12 cellular contexts compared by ENCODE assay signal in the genomic region with DNA sequence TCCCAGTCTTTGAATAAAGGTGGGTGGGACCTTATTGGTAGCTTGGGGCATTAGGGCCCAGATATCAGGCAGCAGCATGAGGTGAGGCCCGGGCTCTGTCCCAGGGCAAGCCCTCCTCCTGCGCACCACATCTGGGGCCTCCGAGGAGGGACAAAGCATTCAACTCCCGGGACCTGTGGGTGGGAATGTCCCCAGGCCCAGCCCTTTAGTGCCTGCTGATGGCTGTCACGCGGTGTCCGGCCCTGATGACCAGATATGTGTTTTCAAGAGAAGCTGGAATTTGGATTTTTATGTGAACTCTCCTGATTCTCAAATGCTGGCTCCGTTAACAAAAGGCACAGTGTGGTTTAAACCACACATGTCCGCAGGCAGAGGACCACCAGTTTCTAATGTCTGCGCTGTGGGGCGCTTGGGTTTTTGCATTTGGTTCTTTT. TPM values are rescaled to one million over a fixed set of nuclear protein-coding genes. Genes with fewer than 3 reads are reported as not detected.
A peak's percentile ranks its signal among the peaks of the same experiment; 100 is the strongest.
DNase-seq lines count a peak whose midpoint lies in the region; ATAC-seq, FAIRE-seq and TF ChIP-seq lines count a peak whose summit lies in the region.
"Had no signal": no experiment of that assay in that cellular context is flagged by ENCODE, and none has a peak within 500 bp of the region (broad histone marks: within the 10 kb centered on the region; RNA-seq: fewer than 3 reads in every experiment).

No MANE protein-coding gene starts in this region.

- intact Hi-C loops in ascending aorta (cut with DNase I), result loop anchor here (2.0 kb wide), 2 partner anchors 17 to 31 kb away; a partner anchor contains a TSS
- intact Hi-C loops in activated T-helper 1 cell treated with anti-CD3 and anti-CD28 coated beads, Interleukin-12 subunit alpha, Interleukin-12 subunit beta, Interleukin-2, Interleukin-4 antibody, amounts not matched to agents 30 ng/mL and 10 ng/mL and 1 ng/mL, durations not matched to agents 14 hours and 24 hours and 36 hours (cut with micrococcal nuclease), result no loop called here

- peak overlapping the region; percentile 17; the same call in 1 of the 2 replicates for H3K9ac ChIP-seq in ES-I3 (ENCODE audit: low read depth, low read length)
- H3K9ac ChIP-seq in keratinocyte (ENCODE audit: control insufficient read depth, extremely low read depth, insufficient read depth, low read length), result no peak overlapping the region

- no peaks in the 10 kb centered on the region for H3K36me3 ChIP-seq in ES-I3 (ENCODE audit: insufficient read depth, low read length)
- no peaks in the 10 kb centered on the region for H3K36me3 ChIP-seq in ascending aorta
- H3K36me3 ChIP-seq in keratinocyte (ENCODE audit: control insufficient read depth in 2 of 2, extremely low read depth in 1 of 2, insufficient read depth in 2 of 2, low read length in 2 of 2), result peaks cover 7 to 12% of the 10 kb centered on the region in 2 experiments

- peaks cover 35% of the 10 kb centered on the region for H3K4me1 Mint-ChIP-seq in stimulated activated effector memory CD8-positive, alpha-beta T cell treated with anti-CD3 and anti-CD28 coated beads, Interleukin-12 subunit alpha, Interleukin-12 subunit beta, amount 100 ng/mL, for 72 hours
- H3K4me1 Mint-ChIP-seq in activated T-helper 1 cell treated with anti-CD3 and anti-CD28 coated beads, Interleukin-12 subunit alpha, Interleukin-12 subunit beta, Interleukin-2, Interleukin-4 antibody, amounts not matched to agents 30 ng/mL and 10 ng/mL and 1 ng/mL, durations not matched to agents 14 hours and 24 hours and 36 hours (ENCODE audit: low read depth), result peaks cover 21% of the 10 kb centered on the region

- H3K36me3 Mint-ChIP-seq in stimulated activated effector memory CD8-positive, alpha-beta T cell treated with anti-CD3 and anti-CD28 coated beads, Interleukin-12 subunit alpha, Interleukin-12 subunit beta, amount 100 ng/mL, for 72 hours, result no peaks in the 10 kb centered on the region
- peaks cover 2% of the 10 kb centered on the region for H3K36me3 Mint-ChIP-seq in activated T-helper 1 cell treated with anti-CD3 and anti-CD28 coated beads, Interleukin-12 subunit alpha, Interleukin-12 subunit beta, Interleukin-2, Interleukin-4 antibody, amounts not matched to agents 30 ng/mL and 10 ng/mL and 1 ng/mL, durations not matched to agents 14 hours and 24 hours and 36 hours (ENCODE audit: low read depth)

- peak overlapping the region; percentile 41 to 64 for H3K27ac ChIP-seq in ascending aorta
- H3K27ac ChIP-seq in keratinocyte (ENCODE audit: control insufficient read depth, insufficient read depth, low read length), result peak overlapping the region; percentile 15
- H3K27ac ChIP-seq: VCaP had no signal

- no peaks in the 10 kb centered on the region for H3K27me3 Mint-ChIP-seq in activated T-helper 1 cell treated with anti-CD3 and anti-CD28 coated beads, Interleukin-12 subunit alpha, Interleukin-12 subunit beta, Interleukin-2, Interleukin-4 antibody, amounts not matched to agents 30 ng/mL and 10 ng/mL and 1 ng/mL, durations not matched to agents 14 hours and 24 hours and 36 hours (ENCODE audit: insufficient read depth)
- H3K27me3 Mint-ChIP-seq: stimulated activated naive CD8-positive, alpha-beta T cell treated with anti-CD3 and anti-CD28 coated beads, Interleukin-15, Interleukin-2, amounts not matched to agents 100 ng/mL and 50 ng/mL, for 24 hours had no signal

- peaks cover 82% of the 10 kb centered on the region for H3K79me2 ChIP-seq in keratinocyte (ENCODE audit: control insufficient read depth, insufficient read depth, low read length)

- no peak for FAIRE-seq in keratinocyte (lab: Jason Lieb, UNC)

- peak overlapping the region; percentile 86 for H3K27ac Mint-ChIP-seq in stimulated activated effector memory CD8-positive, alpha-beta T cell treated with anti-CD3 and anti-CD28 coated beads, Interleukin-12 subunit alpha, Interleukin-12 subunit beta, amount 100 ng/mL, for 72 hours
- H3K27ac Mint-ChIP-seq in activated T-helper 1 cell treated with anti-CD3 and anti-CD28 coated beads, Interleukin-12 subunit alpha, Interleukin-12 subunit beta, Interleukin-2, Interleukin-4 antibody, amounts not matched to agents 30 ng/mL and 10 ng/mL and 1 ng/mL, durations not matched to agents 14 hours and 24 hours and 36 hours, result no peak overlapping the region
- H3K27ac Mint-ChIP-seq: stimulated activated naive CD8-positive, alpha-beta T cell treated with anti-CD3 and anti-CD28 coated beads, Interleukin-15, Interleukin-2, amounts not matched to agents 100 ng/mL and 50 ng/mL, for 24 hours had no signal

- TF ChIP-seq CTCF in ascending aorta (IDR thresholded peaks at IDR 0.05) (no peak), keratinocyte (optimal IDR thresholded peaks at IDR 0.05 in 1 of 3, IDR thresholded peaks at IDR 0.05 in 1 of 3, conservative IDR thresholded peaks at IDR 0.05 in 1 of 3; ENCODE audit: extremely low read depth in 1 of 3, insufficient read depth in 2 of 3, low read length in 3 of 3) (no peak)

- H3K4me3 ChIP-seq in ascending aorta, result no peak overlapping the region
- H3K4me3 ChIP-seq in keratinocyte (ENCODE audit: control insufficient read depth in 2 of 3, extremely low read depth in 1 of 3, insufficient read depth in 2 of 3, low read depth in 1 of 3, low read length in 3 of 3), result no peak overlapping the region

- no peak overlapping the region for H3K4me2 ChIP-seq in keratinocyte (ENCODE audit: control insufficient read depth, extremely low read depth, insufficient read depth, low read depth, low read length)

- no peaks in the 10 kb centered on the region for H3K9me1 ChIP-seq in keratinocyte (ENCODE audit: control insufficient read depth, extremely low read depth, insufficient read depth, low read length)

- H3K9me3 ChIP-seq in ES-I3 (ENCODE audit: control insufficient read depth, insufficient read depth, low read length) (no peaks in the 10 kb centered on the region), ascending aorta (no peaks in the 10 kb centered on the region), keratinocyte (ENCODE audit: control insufficient read depth, low read depth, low read length) (no peaks in the 10 kb centered on the region)

- peak overlapping the region; percentile 46 for H3K4me3 Mint-ChIP-seq in stimulated activated effector memory CD8-positive, alpha-beta T cell treated with anti-CD3 and anti-CD28 coated beads, Interleukin-12 subunit alpha, Interleukin-12 subunit beta, amount 100 ng/mL, for 72 hours
- H3K4me3 Mint-ChIP-seq in activated T-helper 1 cell treated with anti-CD3 and anti-CD28 coated beads, Interleukin-12 subunit alpha, Interleukin-12 subunit beta, Interleukin-2, Interleukin-4 antibody, amounts not matched to agents 30 ng/mL and 10 ng/mL and 1 ng/mL, durations not matched to agents 14 hours and 24 hours and 36 hours, result no peak overlapping the region
- H3K4me3 Mint-ChIP-seq: stimulated activated naive CD8-positive, alpha-beta T cell treated with anti-CD3 and anti-CD28 coated beads, Interleukin-15, Interleukin-2, amounts not matched to agents 100 ng/mL and 50 ng/mL, for 24 hours had no signal

- H3K27me3 ChIP-seq in ascending aorta, result no peaks in the 10 kb centered on the region
- H3K27me3 ChIP-seq in keratinocyte (ENCODE audit: control insufficient read depth, extremely low read depth, insufficient read depth, low read length), result no peaks in the 10 kb centered on the region

- H4K20me1 ChIP-seq in keratinocyte (ENCODE audit: control insufficient read depth, extremely low read depth, insufficient read depth, low read length), result peaks cover 24% of the 10 kb centered on the region

- DNase-seq in ascending aorta (ENCODE audit: low spot score in 2 of 2) (no peak), keratinocyte (ENCODE audit: low read depth, low spot score) (no peak), NOMO-1 (lab: John Stamatoyannopoulos, UW; ENCODE audit: unreplicated experiment in 2 of 2) (no peak), NCI-H2171 treated with DMSO at 0.1 percent for 48 hours (lab: John Stamatoyannopoulos, UW) (no peak), medulla oblongata (ENCODE audit: extremely low spot score) (no peak)
- no peak for DNase-seq in stimulated activated effector memory CD8-positive, alpha-beta T cell treated with anti-CD3 and anti-CD28 coated beads, Interleukin-12 subunit alpha, Interleukin-12 subunit beta, amount 100 ng/mL, for 72 hours (ENCODE audit: low spot score in 2 of 2)
- DNase-seq in activated T-helper 1 cell treated with anti-CD3 and anti-CD28 coated beads, Interleukin-12 subunit alpha, Interleukin-12 subunit beta, Interleukin-2, Interleukin-4 antibody, amounts not matched to agents 30 ng/mL and 10 ng/mL and 1 ng/mL, durations not matched to agents 14 hours and 24 hours and 36 hours (ENCODE audit: low spot score), result no peak
- DNase-seq: activated naive CD4-positive, alpha-beta T cell; NCI-H187 had no signal

- no peak overlapping the region for H2AFZ ChIP-seq in keratinocyte (ENCODE audit: control insufficient read depth, low read length)

- dilution Hi-C loops in keratinocyte (cut with MboI; ENCODE audit: extremely low pct_ligation_motif_present, low sequenced_read_pairs), result no loop called here

- H3K4me1 ChIP-seq in ES-I3 (ENCODE audit: insufficient read depth, low read length), result peaks cover 21% of the 10 kb centered on the region; the same call in 1 of the 2 replicates
- H3K4me1 ChIP-seq in ascending aorta, result peaks cover 5 to 29% of the 10 kb centered on the region in 2 donors
- peaks cover 29% of the 10 kb centered on the region for H3K4me1 ChIP-seq in keratinocyte (ENCODE audit: control insufficient read depth, extremely low read depth, insufficient read depth, low read length)

- ATAC-seq in stimulated activated effector memory CD8-positive, alpha-beta T cell treated with anti-CD3 and anti-CD28 coated beads, Interleukin-12 subunit alpha, Interleukin-12 subunit beta, amount 100 ng/mL, for 72 hours, result no peak

- no peaks in the 10 kb centered on the region for H3K9me3 Mint-ChIP-seq in stimulated activated effector memory CD8-positive, alpha-beta T cell treated with anti-CD3 and anti-CD28 coated beads, Interleukin-12 subunit alpha, Interleukin-12 subunit beta, amount 100 ng/mL, for 72 hours
- no peaks in the 10 kb centered on the region for H3K9me3 Mint-ChIP-seq in activated T-helper 1 cell treated with anti-CD3 and anti-CD28 coated beads, Interleukin-12 subunit alpha, Interleukin-12 subunit beta, Interleukin-2, Interleukin-4 antibody, amounts not matched to agents 30 ng/mL and 10 ng/mL and 1 ng/mL, durations not matched to agents 14 hours and 24 hours and 36 hours
- H3K9me3 Mint-ChIP-seq: stimulated activated naive CD8-positive, alpha-beta T cell treated with anti-CD3 and anti-CD28 coated beads, Interleukin-15, Interleukin-2, amounts not matched to agents 100 ng/mL and 50 ng/mL, for 24 hours had no signal

RNA-seq across cellular contexts. Expression of a gene that starts 30.5 kb away (rescaled TPM):
- 24.7 TPM for total RNA-seq in ascending aorta
- polyA plus RNA-seq in keratinocyte, result 2.6 to 3.8 TPM (median 3.2 TPM) in 3 replicates
- 4.4 TPM for polyA plus RNA-seq in keratinocyte (2011; ENCODE audit: low read depth)
- 1.5 and 4.3 TPM in 2 replicates for polyA plus RNA-seq in keratinocyte (2011; cell fraction: cytosol; rRNA removed)
- 12.7 and 22.4 TPM in 2 replicates for polyA plus RNA-seq in keratinocyte (2011; cell fraction: nucleus; rRNA removed)
- 7.9 and 17.1 TPM in 2 replicates for polyA plus RNA-seq in keratinocyte (2012; ENCODE audit: low replicate concordance)
- polyA minus RNA-seq in keratinocyte, result 7.0 to 17.7 TPM (median 7.2 TPM) in 3 replicates
- polyA minus RNA-seq in keratinocyte (2011; cell fraction: cytosol; rRNA and poly(A)+ RNA removed), result 12.1 TPM
- polyA minus RNA-seq in keratinocyte (2011; cell fraction: nucleus; rRNA and poly(A)+ RNA removed), result 16.7 and 20.6 TPM in 2 replicates
- total RNA-seq in activated T-helper 1 cell treated with anti-CD3 and anti-CD28 coated beads, Interleukin-12 subunit alpha, Interleukin-12 subunit beta, Interleukin-2, Interleukin-4 antibody, amounts not matched to agents 30 ng/mL and 10 ng/mL and 1 ng/mL, durations not matched to agents 14 hours and 24 hours and 36 hours, result 31.1 and 32.3 TPM in 2 replicates
